ENCODE assay signal across 9 cellular contexts in the genomic region with DNA sequence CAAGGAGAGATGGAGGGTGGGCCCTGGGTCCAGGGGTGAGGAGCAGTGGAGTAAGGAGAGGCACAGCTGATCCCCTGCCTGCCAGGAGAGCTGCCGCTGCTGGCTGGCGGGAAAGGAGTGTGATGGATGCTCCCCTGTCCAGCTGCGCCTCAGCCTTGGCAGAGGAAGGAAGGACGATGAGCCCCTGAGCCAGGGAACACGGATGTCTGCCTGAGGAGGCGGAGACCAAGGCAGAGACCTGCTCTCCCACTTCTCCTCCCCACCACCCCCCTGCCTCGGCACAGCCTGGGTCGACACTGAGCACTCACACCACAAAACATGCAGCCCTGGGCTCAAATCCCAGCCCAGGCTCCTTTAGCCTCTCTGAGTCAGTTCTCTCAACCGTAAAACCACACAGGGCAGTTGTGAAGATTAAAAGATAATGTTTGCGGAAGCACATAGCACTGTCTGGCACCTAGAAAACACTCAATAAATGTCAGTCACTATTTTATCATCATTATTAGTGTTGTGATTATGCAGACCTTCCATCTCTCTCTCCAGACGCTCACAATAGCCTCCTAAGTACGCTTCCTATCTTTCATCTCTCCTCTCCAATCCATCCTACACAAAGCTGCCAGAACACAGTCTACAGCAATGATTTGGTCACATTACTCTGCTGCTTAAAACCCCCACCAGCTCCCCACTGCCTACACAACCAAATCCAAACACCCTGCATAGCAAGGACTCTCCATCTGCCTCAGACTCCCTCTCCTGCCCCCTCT. TPM values are rescaled to one million over a fixed set of nuclear protein-coding genes. Genes with fewer than 3 reads are reported as not detected.
A peak's percentile ranks its signal among the peaks of the same experiment; 100 is the strongest.
DNase-seq lines count a peak whose midpoint lies in the region; TF ChIP-seq lines count a peak whose summit lies in the region.
"Had no signal": no experiment of that assay in that cellular context is flagged by ENCODE, and none has a peak within 500 bp of the region (broad histone marks: within the 10 kb centered on the region; RNA-seq: fewer than 3 reads in every experiment).

No MANE protein-coding gene starts in this region.

- H3K27me3 ChIP-seq in H7 (ENCODE audit: control insufficient read depth, insufficient read depth, low read length) (no peaks in the 10 kb centered on the region; the same call in 1 of the 2 replicates), ascending aorta (no peaks in the 10 kb centered on the region)

- peaks cover 24 to 38% of the 10 kb centered on the region in 2 donors for H3K4me1 ChIP-seq in ascending aorta

- H3K36me3 ChIP-seq in H7 (replicated peaks; ENCODE audit: control insufficient read depth, insufficient read depth, low read length) (no peaks in the 10 kb centered on the region), ascending aorta (no peaks in the 10 kb centered on the region)

- peak overlapping the region; percentile 10 for H3K4me3 Mint-ChIP-seq in mesothelial cell of epicardium

- H3K27ac ChIP-seq in ascending aorta = peak overlapping the region; percentile 80 to 90

- TF ChIP-seq CTCF in ascending aorta (IDR thresholded peaks at IDR 0.05) (no peak), mesothelial cell of epicardium (IDR thresholded peaks at IDR 0.05; ENCODE audit: unreplicated experiment) (no peak), lower leg skin (IDR thresholded peaks at IDR 0.05) (no peak)

- peak overlapping the region; percentile 28 for H3K27ac Mint-ChIP-seq in mesothelial cell of epicardium

- peaks cover 44% of the 10 kb centered on the region for H3K27me3 Mint-ChIP-seq in mesothelial cell of epicardium (ENCODE audit: low read depth)

- H3K4me1 Mint-ChIP-seq in mesothelial cell of epicardium = peaks cover 37% of the 10 kb centered on the region

- no peaks in the 10 kb centered on the region for H3K9me3 Mint-ChIP-seq in mesothelial cell of epicardium

- DNase-seq in NCI-H1417 (lab: John Stamatoyannopoulos, UW) = peak; percentile 27 to 57 (median 43)
- no peak for DNase-seq in NCI-H1417 treated with DMSO at 0.1 percent for 48 hours (lab: John Stamatoyannopoulos, UW)
- peak; percentile 77 for DNase-seq in H7
- DNase-seq in NCI-H128 (lab: John Stamatoyannopoulos, UW; ENCODE audit: unreplicated experiment) = peak; percentile 16
- DNase-seq in ascending aorta (ENCODE audit: low spot score in 2 of 2) = peak in 1 of 2 donors; percentile 66
- peak in 1 of 2 experiments; percentile 58 for DNase-seq in mesothelial cell of epicardium (ENCODE audit: low spot score in 2 of 2, unreplicated experiment in 2 of 2)
- no peak for DNase-seq in mucosa of gallbladder (ENCODE audit: low spot score)
- no peak for DNase-seq in lower leg skin (ENCODE audit: low spot score in 2 of 2)

- H3K9me3 ChIP-seq in ascending aorta = no peaks in the 10 kb centered on the region

- H3K4me3 ChIP-seq in H7 (ENCODE audit: insufficient read depth, low read depth, low read length) (no peak overlapping the region), ascending aorta (no peak overlapping the region), lower leg skin (ENCODE audit: low read depth, poor library complexity, severe bottlenecking) (no peak overlapping the region)

- no peak for TF ChIP-seq POLR2A in lower leg skin (IDR thresholded peaks at IDR 0.05)

- no peaks in the 10 kb centered on the region for H3K36me3 Mint-ChIP-seq in mesothelial cell of epicardium

- WGBS in lower leg skin, 2 donors = 41 to 44% methylated on average over 11 to 12 of the region's 12 CpGs

- intact Hi-C loops in ascending aorta (cut with DNase I) (loop anchor here (5.0 kb wide), 2 partner anchors 52 to 437 kb away; partner anchors contain the start of gene SEMA5B), lower leg skin (cut with DNase I; ENCODE audit: low total_unique reads) (no loop called here)

RNA-seq across cellular contexts. Expression of gene SEMA5B, which starts 52.2 kb away (rescaled TPM):
- total RNA-seq in H7 (2014; rRNA removed; shearing (Covaris generic)) = 16.4 and 22.4 TPM in 2 replicates
- 0.85 TPM for total RNA-seq in ascending aorta
- 0.20 to 0.51 TPM (median 0.27 TPM) in 3 replicates for total RNA-seq in mesothelial cell of epicardium
- 1.7 TPM for total RNA-seq in mucosa of gallbladder
- 1 to 10 TPM in 1 of 4 donors, under 1 TPM in 3; 0.21 to 1.8 (median 0.61) TPM for total RNA-seq in lower leg skin
- total RNA-seq: pulmonary artery endothelial cell had no signal

Comparison
In these comparisons a context has a peak if more than half of its experiments do, and no peak if none do; other contexts are left out.
1. DNase-seq: peak in NCI-H1417 (3 of 3), H7 (single experiment) and NCI-H128 (single experiment); none in NCI-H1417 treated with DMSO at 0.1 percent for 48 hours (single experiment), mucosa of gallbladder (single experiment) and lower leg skin (0 of 2).